22 cellular contexts compared by ENCODE assay signal in the genomic region with DNA sequence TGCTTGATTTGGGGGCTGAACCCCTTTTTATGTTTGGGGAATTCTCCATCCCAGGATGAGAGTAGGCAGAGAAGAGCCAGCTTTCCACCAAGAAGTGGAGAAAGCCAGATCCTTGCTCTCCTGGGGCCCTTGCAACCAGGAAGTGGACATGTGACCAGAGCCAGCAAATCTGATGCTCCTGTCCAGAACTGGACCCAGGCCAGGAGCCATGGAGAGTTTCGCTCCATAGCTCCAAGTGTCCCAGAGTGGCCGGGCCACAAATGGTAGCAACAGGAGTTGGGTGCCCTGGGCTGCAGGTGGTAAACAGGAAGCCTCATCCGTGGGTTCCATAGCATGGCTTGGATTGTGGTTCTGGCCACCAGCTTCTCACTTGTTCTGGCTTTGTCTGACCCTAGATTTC.
"Had no signal": no experiment of that assay in that cellular context is flagged by ENCODE, and none has a peak within 500 bp of the region (broad histone marks: within the 10 kb centered on the region; RNA-seq: fewer than 3 reads in every experiment).

No MANE protein-coding gene starts in this region.

- H3K4me1 ChIP-seq: foreskin keratinocyte, gastroesophageal sphincter, left lung, lower lobe of right lung had no signal

- H3K36me3 ChIP-seq: esophagus muscularis mucosa, gastroesophageal sphincter, heart left ventricle, left lung, lower lobe of right lung had no signal

- H3K4me3 ChIP-seq: coronary artery, dorsolateral prefrontal cortex, esophagus muscularis mucosa, gastroesophageal sphincter, heart left ventricle, hepatocyte, left lung, lower lobe of right lung had no signal

- H3K27ac ChIP-seq: coronary artery, dorsolateral prefrontal cortex, esophagus muscularis mucosa, foreskin keratinocyte, gastroesophageal sphincter, heart left ventricle, hepatocyte, left lung, lower lobe of right lung had no signal

- H3K4me2 ChIP-seq: hepatocyte had no signal

- ATAC-seq: foreskin keratinocyte, gastroesophageal sphincter, left lung, lower lobe of right lung had no signal

- H3K79me2 ChIP-seq: hepatocyte had no signal

- H3K9me3 ChIP-seq: esophagus muscularis mucosa, gastroesophageal sphincter, heart left ventricle, left lung, lower lobe of right lung had no signal

- H3K27me3 ChIP-seq: hepatocyte had no signal

- H2AFZ ChIP-seq: hepatocyte had no signal

- DNase-seq: dermis blood vessel endothelial cell; dorsolateral prefrontal cortex; effector CD4-positive, alpha-beta T cell; effector memory CD4-positive, alpha-beta T cell; foreskin keratinocyte; hypothalamus; immature natural killer cell; islet precursor cell; kidney; kidney glomerular epithelial cell; left lung; lower lobe of right lung; mesenchymal stem cell; midbrain had no signal

- FAIRE-seq: colon, endothelial cell of umbilical vein, frontal cortex, kidney had no signal
